ENCODE assay signal across 9 cellular contexts in genomic region chr1:151056149-151056548, GRCh38. TPM values are rescaled to one million over a fixed set of nuclear protein-coding genes. Genes with fewer than 3 reads are reported as not detected.
DNase-seq lines count a peak whose midpoint lies in the region; TF ChIP-seq lines count a peak whose summit lies in the region.
"Had no signal": no experiment of that assay in that cellular context is flagged by ENCODE, and none has a peak within 500 bp of the region (broad histone marks: within the 10 kb centered on the region; RNA-seq: fewer than 3 reads in every experiment).

No MANE protein-coding gene starts in this region.

- H3F3A ChIP-seq in DOHH2 (ENCODE audit: control insufficient read depth, insufficient read depth): peaks cover 21% of the 10 kb centered on the region

- peak overlapping the region; percentile 24; the same call in 1 of the 2 replicates for H3K4me3 ChIP-seq in DOHH2 (ENCODE audit: low read length)
- H3K4me3 ChIP-seq in coronary artery: peak overlapping the region; percentile 96
- H3K4me3 ChIP-seq in prostate gland: no peak overlapping the region

- peaks cover 78% of the 10 kb centered on the region for H3K36me3 ChIP-seq in DOHH2 (ENCODE audit: control insufficient read depth, low read length)
- peaks cover 6 to 13% of the 10 kb centered on the region in 2 donors for H3K36me3 ChIP-seq in prostate gland

- peak; percentile 35 for DNase-seq in OCI-M1 (lab: John Stamatoyannopoulos, UW)
- DNase-seq in coronary artery (ENCODE audit: low spot score): no peak
- DNase-seq in prostate gland (ENCODE audit: low spot score): no peak
- no peak for DNase-seq in RKO (ENCODE audit: low spot score)
- no peak for DNase-seq in OCI-M2 (lab: John Stamatoyannopoulos, UW; ENCODE audit: unreplicated experiment)
- DNase-seq in caudate nucleus (lab: John Stamatoyannopoulos, UW): no peak
- no peak for DNase-seq in LoVo (ENCODE audit: low spot score)
- DNase-seq: activated CD8-positive, alpha-beta memory T cell treated with anti-CD3 and anti-CD28 coated beads, Interleukin-2, amount 50 U/mL, for 4 hours had no signal

- H3K4me1 ChIP-seq in DOHH2 (ENCODE audit: control insufficient read depth, low read length): peaks cover 37% of the 10 kb centered on the region
- peaks cover 21% of the 10 kb centered on the region for H3K4me1 ChIP-seq in prostate gland (replicated peaks)

- peaks cover 58% of the 10 kb centered on the region for H3K79me2 ChIP-seq in DOHH2 (ENCODE audit: control insufficient read depth, low read length)

- 48% methylated on average over 2 of the region's 2 CpGs for WGBS in prostate gland

- H3K9me3 ChIP-seq in DOHH2 (ENCODE audit: control insufficient read depth, insufficient read depth, low read length) (no peaks in the 10 kb centered on the region), prostate gland (no peaks in the 10 kb centered on the region)

- H3K9me2 ChIP-seq in DOHH2 (replicated peaks; ENCODE audit: control insufficient read depth, low read length): no peaks in the 10 kb centered on the region

- H3K27ac ChIP-seq in DOHH2 (ENCODE audit: low read depth, low read length): no peak overlapping the region
- peak overlapping the region; percentile 44 to 98 for H3K27ac ChIP-seq in coronary artery
- H3K27ac ChIP-seq in prostate gland: peak overlapping the region; percentile 95
- no peak overlapping the region for H3K27ac ChIP-seq in caudate nucleus (ENCODE audit: low read depth, low read length)

- peaks cover 17% of the 10 kb centered on the region for H4K20me1 ChIP-seq in DOHH2 (ENCODE audit: control insufficient read depth, insufficient read depth, low read depth, low read length)

- intact Hi-C loops in prostate gland (cut with DNase I): no loop called here

- TF ChIP-seq CTCF in DOHH2 (IDR thresholded peaks at IDR 0.05; ENCODE audit: low read depth, low read length, poor library complexity, severe bottlenecking): no peak
- no peak for TF ChIP-seq CTCF in coronary artery (IDR thresholded peaks at IDR 0.05)
- TF ChIP-seq CTCF in prostate gland (IDR thresholded peaks at IDR 0.05): no peak

- no peaks in the 10 kb centered on the region for H3K27me3 ChIP-seq in DOHH2 (ENCODE audit: control insufficient read depth, low read length)
- H3K27me3 ChIP-seq in prostate gland (replicated peaks; ENCODE audit: insufficient read depth): no peaks in the 10 kb centered on the region

- H3K4me2 ChIP-seq in DOHH2 (ENCODE audit: low read length): peak overlapping the region; percentile 19

- TF ChIP-seq POLR2A in prostate gland (IDR thresholded peaks at IDR 0.05): no peak

RNA-seq across cellular contexts. Expression of gene CDC42SE1, which starts 3.3 kb away (rescaled TPM):
- total RNA-seq in prostate gland: 10 to 100 TPM; 66.6 to 67.4 TPM

RNA-seq across cellular contexts. Expression of gene MLLT11, which starts 4.0 kb away (rescaled TPM):
- 1 to 10 TPM in 1 of 2 donors, under 1 TPM in 1; 0.64 to 1.9 TPM for total RNA-seq in prostate gland

RNA-seq across cellular contexts. Expression of gene C1orf56, which starts 8.6 kb away (rescaled TPM):
- 10 to 100 TPM; 17.3 to 17.7 TPM for total RNA-seq in prostate gland

RNA-seq across cellular contexts. Expression of gene GABPB2, which starts 14.4 kb away (rescaled TPM):
- 10 to 100 TPM; 14.7 to 23.5 TPM for total RNA-seq in prostate gland

RNA-seq across cellular contexts. Expression of gene BNIPL, which starts 19.8 kb away (rescaled TPM):
- 10 to 100 TPM; 13.2 to 14.8 TPM for total RNA-seq in prostate gland

Comparison
In these comparisons a context has a peak if more than half of its experiments do, and no peak if none do; other contexts are left out.
1. H3K27ac ChIP-seq: peak in coronary artery (2 of 2) and prostate gland (2 of 2); none in DOHH2 (single experiment) and caudate nucleus (single experiment).
2. H3K4me3 ChIP-seq: peak in DOHH2 (single experiment) and coronary artery (single experiment); none in prostate gland (0 of 2).